1 cellular context compared by ENCODE assay signal in the genomic region with DNA sequence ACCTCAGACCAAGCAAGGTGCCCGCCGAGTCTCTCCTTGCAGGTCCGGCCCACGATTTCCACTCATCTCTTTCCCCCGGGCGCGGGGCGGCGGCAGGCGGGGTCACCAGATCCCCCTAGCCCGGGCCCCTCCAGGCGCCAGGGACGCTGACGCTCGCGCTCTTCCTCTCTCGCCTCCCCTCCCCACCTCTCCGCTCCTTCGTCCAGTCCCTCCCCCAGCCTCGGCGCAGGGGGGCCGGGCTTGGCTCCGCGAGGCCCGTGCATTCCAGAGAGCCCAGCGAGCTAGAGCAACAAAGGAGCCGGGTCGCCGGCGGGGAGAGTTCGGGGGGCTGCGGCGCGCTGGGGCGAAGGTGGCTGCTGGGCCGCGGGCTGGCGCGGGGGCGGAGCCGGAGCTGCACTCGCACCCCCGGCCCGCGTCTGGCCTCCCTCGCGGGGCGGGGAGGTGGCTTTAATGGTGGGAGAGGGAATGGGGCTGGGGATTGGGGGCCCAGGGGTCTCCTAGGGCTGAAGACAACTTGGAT.
A peak's percentile ranks its signal among the peaks of the same experiment; 100 is the strongest.
TF ChIP-seq lines count a peak whose summit lies in the region.

A gene (plus strand): TSS at position 262 of the 520 bp plus-strand sequence. CDS start 519 bp downstream, outside the sequence.

TF ChIP-seq in HEK293, 187 proteins besides CTCF, POLR2A, EP300 and RAD21 (continued from another document and continues in another):
- TF ChIP-seq SETDB1 (IDR thresholded peaks at IDR 0.05; ENCODE audit: insufficient read length, low read length): no peak
- TF ChIP-seq, protein P1, sequence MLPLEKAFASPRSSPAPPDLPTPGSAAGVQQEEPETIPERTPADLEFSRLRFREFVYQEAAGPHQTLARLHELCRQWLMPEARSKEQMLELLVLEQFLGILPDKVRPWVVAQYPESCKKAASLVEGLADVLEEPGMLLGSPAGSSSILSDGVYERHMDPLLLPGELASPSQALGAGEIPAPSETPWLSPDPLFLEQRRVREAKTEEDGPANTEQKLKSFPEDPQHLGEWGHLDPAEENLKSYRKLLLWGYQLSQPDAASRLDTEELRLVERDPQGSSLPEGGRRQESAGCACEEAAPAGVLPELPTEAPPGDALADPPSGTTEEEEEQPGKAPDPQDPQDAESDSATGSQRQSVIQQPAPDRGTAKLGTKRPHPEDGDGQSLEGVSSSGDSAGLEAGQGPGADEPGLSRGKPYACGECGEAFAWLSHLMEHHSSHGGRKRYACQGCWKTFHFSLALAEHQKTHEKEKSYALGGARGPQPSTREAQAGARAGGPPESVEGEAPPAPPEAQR (tag by site-specific recombination; IDR thresholded peaks at IDR 0.05): no peak
- TF ChIP-seq ZNF37A (tag by site-specific recombination; IDR thresholded peaks at IDR 0.05): no peak
- TF ChIP-seq ZNF621 (tag by site-specific recombination; IDR thresholded peaks at IDR 0.05): no peak
- TF ChIP-seq SCRT1 (tag by site-specific recombination; IDR thresholded peaks at IDR 0.05; ENCODE audit: borderline replicate concordance): no peak
- TF ChIP-seq ZNF394 (tag by site-specific recombination; IDR thresholded peaks at IDR 0.05; ENCODE audit: borderline replicate concordance): no peak
- TF ChIP-seq ZBTB17 (tag by site-specific recombination; IDR thresholded peaks at IDR 0.05): peak; percentile 99
- no peak for TF ChIP-seq ZNF2 (tag by site-specific recombination; IDR thresholded peaks at IDR 0.05)
- no peak for TF ChIP-seq ZNF112 (tag by site-specific recombination; IDR thresholded peaks at IDR 0.05)
- TF ChIP-seq, protein P2, sequence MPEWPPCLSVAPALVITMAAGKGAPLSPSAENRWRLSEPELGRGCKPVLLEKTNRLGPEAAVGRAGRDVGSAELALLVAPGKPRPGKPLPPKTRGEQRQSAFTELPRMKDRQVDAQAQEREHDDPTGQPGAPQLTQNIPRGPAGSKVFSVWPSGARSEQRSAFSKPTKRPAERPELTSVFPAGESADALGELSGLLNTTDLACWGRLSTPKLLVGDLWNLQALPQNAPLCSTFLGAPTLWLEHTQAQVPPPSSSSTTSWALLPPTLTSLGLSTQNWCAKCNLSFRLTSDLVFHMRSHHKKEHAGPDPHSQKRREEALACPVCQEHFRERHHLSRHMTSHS (tag by site-specific recombination; IDR thresholded peaks at IDR 0.05): no peak
- TF ChIP-seq, protein P3, sequence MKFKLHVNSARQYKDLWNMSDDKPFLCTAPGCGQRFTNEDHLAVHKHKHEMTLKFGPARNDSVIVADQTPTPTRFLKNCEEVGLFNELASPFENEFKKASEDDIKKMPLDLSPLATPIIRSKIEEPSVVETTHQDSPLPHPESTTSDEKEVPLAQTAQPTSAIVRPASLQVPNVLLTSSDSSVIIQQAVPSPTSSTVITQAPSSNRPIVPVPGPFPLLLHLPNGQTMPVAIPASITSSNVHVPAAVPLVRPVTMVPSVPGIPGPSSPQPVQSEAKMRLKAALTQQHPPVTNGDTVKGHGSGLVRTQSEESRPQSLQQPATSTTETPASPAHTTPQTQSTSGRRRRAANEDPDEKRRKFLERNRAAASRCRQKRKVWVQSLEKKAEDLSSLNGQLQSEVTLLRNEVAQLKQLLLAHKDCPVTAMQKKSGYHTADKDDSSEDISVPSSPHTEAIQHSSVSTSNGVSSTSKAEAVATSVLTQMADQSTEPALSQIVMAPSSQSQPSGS (tag by site-specific recombination; IDR thresholded peaks at IDR 0.05; ENCODE audit: low read depth): no peak
- TF ChIP-seq ZNF555 (tag by site-specific recombination; conservative IDR thresholded peaks at IDR 0.05): no peak
- TF ChIP-seq, protein P4, sequence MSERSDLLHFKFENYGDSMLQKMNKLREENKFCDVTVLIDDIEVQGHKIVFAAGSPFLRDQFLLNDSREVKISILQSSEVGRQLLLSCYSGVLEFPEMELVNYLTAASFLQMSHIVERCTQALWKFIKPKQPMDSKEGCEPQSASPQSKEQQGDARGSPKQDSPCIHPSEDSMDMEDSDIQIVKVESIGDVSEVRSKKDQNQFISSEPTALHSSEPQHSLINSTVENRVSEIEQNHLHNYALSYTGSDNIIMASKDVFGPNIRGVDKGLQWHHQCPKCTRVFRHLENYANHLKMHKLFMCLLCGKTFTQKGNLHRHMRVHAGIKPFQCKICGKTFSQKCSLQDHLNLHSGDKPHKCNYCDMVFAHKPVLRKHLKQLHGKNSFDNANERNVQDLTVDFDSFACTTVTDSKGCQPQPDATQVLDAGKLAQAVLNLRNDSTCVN (tag by site-specific recombination; optimal IDR thresholded peaks at IDR 0.05): peak; percentile 83
- TF ChIP-seq SALL2 (tag by site-specific recombination; IDR thresholded peaks at IDR 0.05; ENCODE audit: borderline replicate concordance): no peak
- TF ChIP-seq ZNF610 (tag by site-specific recombination; IDR thresholded peaks at IDR 0.05; ENCODE audit: borderline replicate concordance): peak; percentile 86
- TF ChIP-seq, protein P5, sequence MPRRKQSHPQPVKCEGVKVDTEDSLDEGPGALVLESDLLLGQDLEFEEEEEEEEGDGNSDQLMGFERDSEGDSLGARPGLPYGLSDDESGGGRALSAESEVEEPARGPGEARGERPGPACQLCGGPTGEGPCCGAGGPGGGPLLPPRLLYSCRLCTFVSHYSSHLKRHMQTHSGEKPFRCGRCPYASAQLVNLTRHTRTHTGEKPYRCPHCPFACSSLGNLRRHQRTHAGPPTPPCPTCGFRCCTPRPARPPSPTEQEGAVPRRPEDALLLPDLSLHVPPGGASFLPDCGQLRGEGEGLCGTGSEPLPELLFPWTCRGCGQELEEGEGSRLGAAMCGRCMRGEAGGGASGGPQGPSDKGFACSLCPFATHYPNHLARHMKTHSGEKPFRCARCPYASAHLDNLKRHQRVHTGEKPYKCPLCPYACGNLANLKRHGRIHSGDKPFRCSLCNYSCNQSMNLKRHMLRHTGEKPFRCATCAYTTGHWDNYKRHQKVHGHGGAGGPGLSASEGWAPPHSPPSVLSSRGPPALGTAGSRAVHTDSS (tag by site-specific recombination; IDR thresholded peaks at IDR 0.05): peak; percentile 44; the same call in 1 of the 2 replicates
- TF ChIP-seq ZNF132 (tag by site-specific recombination; IDR thresholded peaks at IDR 0.05; ENCODE audit: borderline replicate concordance): no peak
- TF ChIP-seq ZNF221 (tag by site-specific recombination; IDR thresholded peaks at IDR 0.05; ENCODE audit: borderline replicate concordance): no peak
- TF ChIP-seq GLIS2 (tag by site-specific recombination; IDR thresholded peaks at IDR 0.05): peak; percentile 94
- no peak for TF ChIP-seq ZNF521 (tag by site-specific recombination; IDR thresholded peaks at IDR 0.05)
- TF ChIP-seq, protein P6, sequence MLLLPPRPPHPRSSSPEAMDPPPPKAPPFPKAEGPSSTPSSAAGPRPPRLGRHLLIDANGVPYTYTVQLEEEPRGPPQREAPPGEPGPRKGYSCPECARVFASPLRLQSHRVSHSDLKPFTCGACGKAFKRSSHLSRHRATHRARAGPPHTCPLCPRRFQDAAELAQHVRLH (tag by site-specific recombination; IDR thresholded peaks at IDR 0.05): no peak
- TF ChIP-seq, protein P7, sequence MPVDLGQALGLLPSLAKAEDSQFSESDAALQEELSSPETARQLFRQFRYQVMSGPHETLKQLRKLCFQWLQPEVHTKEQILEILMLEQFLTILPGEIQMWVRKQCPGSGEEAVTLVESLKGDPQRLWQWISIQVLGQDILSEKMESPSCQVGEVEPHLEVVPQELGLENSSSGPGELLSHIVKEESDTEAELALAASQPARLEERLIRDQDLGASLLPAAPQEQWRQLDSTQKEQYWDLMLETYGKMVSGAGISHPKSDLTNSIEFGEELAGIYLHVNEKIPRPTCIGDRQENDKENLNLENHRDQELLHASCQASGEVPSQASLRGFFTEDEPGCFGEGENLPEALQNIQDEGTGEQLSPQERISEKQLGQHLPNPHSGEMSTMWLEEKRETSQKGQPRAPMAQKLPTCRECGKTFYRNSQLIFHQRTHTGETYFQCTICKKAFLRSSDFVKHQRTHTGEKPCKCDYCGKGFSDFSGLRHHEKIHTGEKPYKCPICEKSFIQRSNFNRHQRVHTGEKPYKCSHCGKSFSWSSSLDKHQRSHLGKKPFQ (tag by site-specific recombination; IDR thresholded peaks at IDR 0.05): no peak
- TF ChIP-seq, protein P8, sequence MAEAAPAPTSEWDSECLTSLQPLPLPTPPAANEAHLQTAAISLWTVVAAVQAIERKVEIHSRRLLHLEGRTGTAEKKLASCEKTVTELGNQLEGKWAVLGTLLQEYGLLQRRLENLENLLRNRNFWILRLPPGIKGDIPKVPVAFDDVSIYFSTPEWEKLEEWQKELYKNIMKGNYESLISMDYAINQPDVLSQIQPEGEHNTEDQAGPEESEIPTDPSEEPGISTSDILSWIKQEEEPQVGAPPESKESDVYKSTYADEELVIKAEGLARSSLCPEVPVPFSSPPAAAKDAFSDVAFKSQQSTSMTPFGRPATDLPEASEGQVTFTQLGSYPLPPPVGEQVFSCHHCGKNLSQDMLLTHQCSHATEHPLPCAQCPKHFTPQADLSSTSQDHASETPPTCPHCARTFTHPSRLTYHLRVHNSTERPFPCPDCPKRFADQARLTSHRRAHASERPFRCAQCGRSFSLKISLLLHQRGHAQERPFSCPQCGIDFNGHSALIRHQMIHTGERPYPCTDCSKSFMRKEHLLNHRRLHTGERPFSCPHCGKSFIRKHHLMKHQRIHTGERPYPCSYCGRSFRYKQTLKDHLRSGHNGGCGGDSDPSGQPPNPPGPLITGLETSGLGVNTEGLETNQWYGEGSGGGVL (tag by site-specific recombination; IDR thresholded peaks at IDR 0.05): peak; percentile 92
- 0 out of 2 replicates have a peak, but pooled peaks have one; percentile 34 for TF ChIP-seq WT1 (tag by site-specific recombination; IDR thresholded peaks at IDR 0.05)
- TF ChIP-seq, protein P9, sequence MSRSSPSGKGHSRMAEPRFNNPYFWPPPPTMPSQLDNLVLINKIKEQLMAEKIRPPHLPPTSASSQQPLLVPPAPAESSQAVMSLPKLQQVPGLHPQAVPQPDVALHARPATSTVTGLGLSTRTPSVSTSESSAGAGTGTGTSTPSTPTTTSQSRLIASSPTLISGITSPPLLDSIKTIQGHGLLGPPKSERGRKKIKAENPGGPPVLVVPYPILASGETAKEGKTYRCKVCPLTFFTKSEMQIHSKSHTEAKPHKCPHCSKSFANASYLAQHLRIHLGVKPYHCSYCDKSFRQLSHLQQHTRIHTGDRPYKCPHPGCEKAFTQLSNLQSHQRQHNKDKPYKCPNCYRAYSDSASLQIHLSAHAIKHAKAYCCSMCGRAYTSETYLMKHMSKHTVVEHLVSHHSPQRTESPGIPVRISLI (tag by site-specific recombination; IDR thresholded peaks at IDR 0.05): no peak
- no peak for TF ChIP-seq ZNF266 (tag by site-specific recombination; IDR thresholded peaks at IDR 0.05; ENCODE audit: low read depth)
- no peak for TF ChIP-seq OSR2 (tag by site-specific recombination; IDR thresholded peaks at IDR 0.05)
- TF ChIP-seq, protein P10, sequence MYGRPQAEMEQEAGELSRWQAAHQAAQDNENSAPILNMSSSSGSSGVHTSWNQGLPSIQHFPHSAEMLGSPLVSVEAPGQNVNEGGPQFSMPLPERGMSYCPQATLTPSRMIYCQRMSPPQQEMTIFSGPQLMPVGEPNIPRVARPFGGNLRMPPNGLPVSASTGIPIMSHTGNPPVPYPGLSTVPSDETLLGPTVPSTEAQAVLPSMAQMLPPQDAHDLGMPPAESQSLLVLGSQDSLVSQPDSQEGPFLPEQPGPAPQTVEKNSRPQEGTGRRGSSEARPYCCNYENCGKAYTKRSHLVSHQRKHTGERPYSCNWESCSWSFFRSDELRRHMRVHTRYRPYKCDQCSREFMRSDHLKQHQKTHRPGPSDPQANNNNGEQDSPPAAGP (tag by site-specific recombination; IDR thresholded peaks at IDR 0.05): no peak
- TF ChIP-seq, protein P11, sequence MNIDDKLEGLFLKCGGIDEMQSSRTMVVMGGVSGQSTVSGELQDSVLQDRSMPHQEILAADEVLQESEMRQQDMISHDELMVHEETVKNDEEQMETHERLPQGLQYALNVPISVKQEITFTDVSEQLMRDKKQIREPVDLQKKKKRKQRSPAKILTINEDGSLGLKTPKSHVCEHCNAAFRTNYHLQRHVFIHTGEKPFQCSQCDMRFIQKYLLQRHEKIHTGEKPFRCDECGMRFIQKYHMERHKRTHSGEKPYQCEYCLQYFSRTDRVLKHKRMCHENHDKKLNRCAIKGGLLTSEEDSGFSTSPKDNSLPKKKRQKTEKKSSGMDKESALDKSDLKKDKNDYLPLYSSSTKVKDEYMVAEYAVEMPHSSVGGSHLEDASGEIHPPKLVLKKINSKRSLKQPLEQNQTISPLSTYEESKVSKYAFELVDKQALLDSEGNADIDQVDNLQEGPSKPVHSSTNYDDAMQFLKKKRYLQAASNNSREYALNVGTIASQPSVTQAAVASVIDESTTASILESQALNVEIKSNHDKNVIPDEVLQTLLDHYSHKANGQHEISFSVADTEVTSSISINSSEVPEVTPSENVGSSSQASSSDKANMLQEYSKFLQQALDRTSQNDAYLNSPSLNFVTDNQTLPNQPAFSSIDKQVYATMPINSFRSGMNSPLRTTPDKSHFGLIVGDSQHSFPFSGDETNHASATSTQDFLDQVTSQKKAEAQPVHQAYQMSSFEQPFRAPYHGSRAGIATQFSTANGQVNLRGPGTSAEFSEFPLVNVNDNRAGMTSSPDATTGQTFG (tag by site-specific recombination; IDR thresholded peaks at IDR 0.05; ENCODE audit: borderline replicate concordance): no peak
- no peak for TF ChIP-seq ZNF792 (tag by site-specific recombination; IDR thresholded peaks at IDR 0.05)
- TF ChIP-seq ZNF701 (tag by site-specific recombination; IDR thresholded peaks at IDR 0.05): no peak
- TF ChIP-seq HOXD13 (CRISPR knock-in tag; IDR thresholded peaks at IDR 0.05; ENCODE audit: borderline replicate concordance): no peak
- TF ChIP-seq, protein P12, sequence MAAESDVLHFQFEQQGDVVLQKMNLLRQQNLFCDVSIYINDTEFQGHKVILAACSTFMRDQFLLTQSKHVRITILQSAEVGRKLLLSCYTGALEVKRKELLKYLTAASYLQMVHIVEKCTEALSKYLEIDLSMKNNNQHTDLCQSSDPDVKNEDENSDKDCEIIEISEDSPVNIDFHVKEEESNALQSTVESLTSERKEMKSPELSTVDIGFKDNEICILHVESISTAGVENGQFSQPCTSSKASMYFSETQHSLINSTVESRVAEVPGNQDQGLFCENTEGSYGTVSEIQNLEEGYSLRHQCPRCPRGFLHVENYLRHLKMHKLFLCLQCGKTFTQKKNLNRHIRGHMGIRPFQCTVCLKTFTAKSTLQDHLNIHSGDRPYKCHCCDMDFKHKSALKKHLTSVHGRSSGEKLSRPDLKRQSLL (tag by site-specific recombination; IDR thresholded peaks at IDR 0.05): peak; percentile 47; the same call in 1 of the 2 replicates
- TF ChIP-seq TCF7L2 (IDR thresholded peaks at IDR 0.05; ENCODE audit: borderline replicate concordance, low read depth, low read length): no peak
- TF ChIP-seq ZNF302 (tag by site-specific recombination; IDR thresholded peaks at IDR 0.05; ENCODE audit: low read depth): no peak
- TF ChIP-seq, protein P13, sequence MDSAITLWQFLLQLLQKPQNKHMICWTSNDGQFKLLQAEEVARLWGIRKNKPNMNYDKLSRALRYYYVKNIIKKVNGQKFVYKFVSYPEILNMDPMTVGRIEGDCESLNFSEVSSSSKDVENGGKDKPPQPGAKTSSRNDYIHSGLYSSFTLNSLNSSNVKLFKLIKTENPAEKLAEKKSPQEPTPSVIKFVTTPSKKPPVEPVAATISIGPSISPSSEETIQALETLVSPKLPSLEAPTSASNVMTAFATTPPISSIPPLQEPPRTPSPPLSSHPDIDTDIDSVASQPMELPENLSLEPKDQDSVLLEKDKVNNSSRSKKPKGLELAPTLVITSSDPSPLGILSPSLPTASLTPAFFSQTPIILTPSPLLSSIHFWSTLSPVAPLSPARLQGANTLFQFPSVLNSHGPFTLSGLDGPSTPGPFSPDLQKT (IDR thresholded peaks at IDR 0.05; ENCODE audit: borderline replicate concordance, low read depth, low read length): no peak
